Comparison of ENCODE assay signal across 23 cellular contexts in genomic region chr9:99389087-99390033, GRCh38.
A peak's percentile ranks its signal among the peaks of the same experiment; 100 is the strongest.
DNase-seq lines count a peak whose midpoint lies in the region; ATAC-seq and TF ChIP-seq lines count a peak whose summit lies in the region.
"Had no signal": no experiment of that assay in that cellular context is flagged by ENCODE, and none has a peak within 500 bp of the region (broad histone marks: within the 10 kb centered on the region; RNA-seq: fewer than 3 reads in every experiment).

No MANE protein-coding gene starts in this region.

- intact Hi-C loops in activated naive CD4-positive, alpha-beta T cell treated with anti-CD3 and anti-CD28 coated beads for 36 hours (cut with micrococcal nuclease), result no loop called here

- TF ChIP-seq CTCF in HEK293 (tag by site-specific recombination; IDR thresholded peaks at IDR 0.05), result no peak
- no peak for TF ChIP-seq CTCF in RWPE1 (conservative IDR thresholded peaks at IDR 0.05; ENCODE audit: low read depth)
- TF ChIP-seq CTCF in epithelial cell of esophagus (IDR thresholded peaks at IDR 0.05; ENCODE audit: insufficient read depth, low read depth, low read length, missing control alignments), result no peak

- H3K27me3 Mint-ChIP-seq in activated naive CD4-positive, alpha-beta T cell treated with anti-CD3 and anti-CD28 coated beads for 36 hours (ENCODE audit: low read depth), result no peaks in the 10 kb centered on the region

- H3K27ac Mint-ChIP-seq in activated naive CD4-positive, alpha-beta T cell treated with anti-CD3 and anti-CD28 coated beads for 36 hours, result no peak overlapping the region
- H3K27ac Mint-ChIP-seq: activated naive CD8-positive, alpha-beta T cell treated with anti-CD3 and anti-CD28 coated beads, Interleukin-2, amount 10 ng/mL, durations not matched to agents 7 days and 5 days; activated T-helper 2 cell treated with anti-CD3 and anti-CD28 coated beads, Interferon-gamma antibody, Interleukin-2, Interleukin-4, amounts not matched to agents 10 μg/mL and 5 μg/mL and 100 μg/mL, durations not matched to agents 14 hours and 24 hours and 36 hours; CD8-positive, alpha-beta T cell; nephron progenitor cell; stimulated activated effector memory CD8-positive, alpha-beta T cell treated with anti-CD3 and anti-CD28 coated beads, Interleukin-12 subunit alpha, Interleukin-12 subunit beta, amount 100 ng/mL, for 72 hours; T-helper 17 cell had no signal

- H3K4me1 Mint-ChIP-seq in activated naive CD4-positive, alpha-beta T cell treated with anti-CD3 and anti-CD28 coated beads for 36 hours (ENCODE audit: low read depth), result no peaks in the 10 kb centered on the region
- H3K4me1 Mint-ChIP-seq: activated naive CD8-positive, alpha-beta T cell treated with anti-CD3 and anti-CD28 coated beads, Interleukin-2, amount 10 ng/mL, durations not matched to agents 7 days and 5 days; nephron progenitor cell; stimulated activated effector memory CD8-positive, alpha-beta T cell treated with anti-CD3 and anti-CD28 coated beads, Interleukin-12 subunit alpha, Interleukin-12 subunit beta, amount 100 ng/mL, for 72 hours; T-helper 17 cell had no signal

- no peaks in the 10 kb centered on the region for H3K36me3 Mint-ChIP-seq in activated naive CD4-positive, alpha-beta T cell treated with anti-CD3 and anti-CD28 coated beads for 36 hours (ENCODE audit: low read depth)
- H3K36me3 Mint-ChIP-seq: activated naive CD8-positive, alpha-beta T cell treated with anti-CD3 and anti-CD28 coated beads, Interleukin-2, amount 10 ng/mL, durations not matched to agents 7 days and 5 days; CD8-positive, alpha-beta T cell; stimulated activated effector memory CD8-positive, alpha-beta T cell treated with anti-CD3 and anti-CD28 coated beads, Interleukin-12 subunit alpha, Interleukin-12 subunit beta, amount 100 ng/mL, for 72 hours had no signal

- POLR2A ChIA-PET in HEK293 (lab: Yijun Ruan, JAX), result no interaction called here
- POLR2A ChIA-PET in RWPE1 (lab: Yijun Ruan, JAX; ENCODE audit: low non-redundant PET), result no interaction called here

- H3K4me3 ChIP-seq in HEK293 (ENCODE audit: low read depth, low read length), result no peak overlapping the region
- no peak overlapping the region for H3K4me3 ChIP-seq in epithelial cell of esophagus (ENCODE audit: low read length)
- H3K4me3 ChIP-seq: mucosa of descending colon, SJSA1, testis had no signal

- no peaks in the 10 kb centered on the region for H3K4me1 ChIP-seq in HEK293 (ENCODE audit: control insufficient read depth, insufficient read depth, low read length)
- H3K4me1 ChIP-seq: testis had no signal

- H3K27ac ChIP-seq in HEK293 (ENCODE audit: extremely low read depth, low read depth, low read length) (no peak overlapping the region), RWPE1 (peak overlapping the region; percentile 44)
- H3K27ac ChIP-seq: SJSA1, testis had no signal

- H3K9me3 Mint-ChIP-seq in activated naive CD4-positive, alpha-beta T cell treated with anti-CD3 and anti-CD28 coated beads for 36 hours, result no peaks in the 10 kb centered on the region
- H3K9me3 Mint-ChIP-seq: activated naive CD8-positive, alpha-beta T cell treated with anti-CD3 and anti-CD28 coated beads, Interleukin-2, amount 10 ng/mL, durations not matched to agents 7 days and 5 days; activated T-helper 2 cell treated with anti-CD3 and anti-CD28 coated beads, Interferon-gamma antibody, Interleukin-2, Interleukin-4, amounts not matched to agents 10 μg/mL and 5 μg/mL and 100 μg/mL, durations not matched to agents 14 hours and 24 hours and 36 hours; CD8-positive, alpha-beta T cell; nephron progenitor cell; stimulated activated effector memory CD8-positive, alpha-beta T cell treated with anti-CD3 and anti-CD28 coated beads, Interleukin-12 subunit alpha, Interleukin-12 subunit beta, amount 100 ng/mL, for 72 hours had no signal

- no peaks in the 10 kb centered on the region for H3K9me3 ChIP-seq in HEK293 (ENCODE audit: control insufficient read depth, insufficient read depth, low read depth, low read length)
- H3K9me3 ChIP-seq: mucosa of descending colon, SJSA1, testis had no signal

- no peak overlapping the region for H3K4me3 Mint-ChIP-seq in activated naive CD4-positive, alpha-beta T cell treated with anti-CD3 and anti-CD28 coated beads for 36 hours
- H3K4me3 Mint-ChIP-seq: activated naive CD8-positive, alpha-beta T cell treated with anti-CD3 and anti-CD28 coated beads, Interleukin-2, amount 10 ng/mL, durations not matched to agents 7 days and 5 days; CD8-positive, alpha-beta T cell; nephron progenitor cell; stimulated activated effector memory CD8-positive, alpha-beta T cell treated with anti-CD3 and anti-CD28 coated beads, Interleukin-12 subunit alpha, Interleukin-12 subunit beta, amount 100 ng/mL, for 72 hours; T-helper 17 cell had no signal

- ATAC-seq in GM21786 (IDR thresholded peaks at IDR 0.05; ENCODE audit: unreplicated experiment) (no peak), GM21717 (IDR thresholded peaks at IDR 0.05; ENCODE audit: unreplicated experiment) (no peak)
- ATAC-seq: CD8-positive, alpha-beta T cell; left ventricle myocardium superior; mucosa of descending colon; Panc1; stimulated activated effector memory CD8-positive, alpha-beta T cell treated with anti-CD3 and anti-CD28 coated beads, Interleukin-12 subunit alpha, Interleukin-12 subunit beta, amount 100 ng/mL, for 72 hours; T-helper 17 cell had no signal

- CTCF ChIA-PET in HEK293 (lab: Yijun Ruan, JAX) (no interaction called here), RWPE1 (lab: Yijun Ruan, JAX) (interaction anchor here (0.6 kb wide), 1 partner anchor 86 kb away, joined by 3 read pairs; no protein-coding TSS in a partner anchor)
- CTCF ChIA-PET in activated naive CD4-positive, alpha-beta T cell treated with anti-CD3 and anti-CD28 coated beads for 36 hours (lab: Charles Lee), result no interaction called here

- H3K36me3 ChIP-seq in HEK293 (ENCODE audit: control insufficient read depth in 2 of 2, insufficient read depth in 1 of 2, low read length in 2 of 2), result no peaks in the 10 kb centered on the region
- H3K36me3 ChIP-seq: SJSA1 had no signal

- peak; percentile 94 for DNase-seq in RWPE1 (ENCODE audit: low spot score)
- DNase-seq in epithelial cell of esophagus (ENCODE audit: low read depth), result peak; percentile 92
- DNase-seq in renal cortical epithelial cell (ENCODE audit: low read depth), result peak; percentile 23
- no peak for DNase-seq in activated naive CD4-positive, alpha-beta T cell treated with anti-CD3 and anti-CD28 coated beads for 36 hours
- DNase-seq: activated CD8-positive, alpha-beta memory T cell treated with anti-CD3 and anti-CD28 coated beads, Interleukin-2, amount 50 U/mL, for 48 hours; activated naive CD8-positive, alpha-beta T cell treated with anti-CD3 and anti-CD28 coated beads, Interleukin-2, amount 10 ng/mL, durations not matched to agents 7 days and 5 days; CD8-positive, alpha-beta T cell; Karpas-422; left ventricle myocardium superior; mucosa of descending colon; NCI-H1092 treated with DMSO at 0.1 percent for 48 hours; NCI-H2081 treated with DMSO at 0.1 percent for 48 hours; NCI-H510A treated with DMSO at 0.1 percent for 48 hours; nephron progenitor cell; T-helper 17 cell; testis had no signal

TF ChIP-seq in HEK293, 187 proteins besides CTCF, POLR2A, EP300 and RAD21:
- TF ChIP-seq GLI2 (tag by site-specific recombination; IDR thresholded peaks at IDR 0.05; ENCODE audit: borderline replicate concordance, low read depth) (no peak), ZFHX2 (tag by site-specific recombination; conservative IDR thresholded peaks at IDR 0.05) (peak; percentile 80), ZNF433 (tag by site-specific recombination; IDR thresholded peaks at IDR 0.05; ENCODE audit: low read depth) (no peak), ZNF223 (tag by site-specific recombination; IDR thresholded peaks at IDR 0.05) (no peak), ZNF138 (tag by site-specific recombination; IDR thresholded peaks at IDR 0.05; ENCODE audit: borderline replicate concordance) (no peak), ZNF792 (tag by site-specific recombination; IDR thresholded peaks at IDR 0.05) (no peak), ZBTB17 (tag by site-specific recombination; IDR thresholded peaks at IDR 0.05) (no peak), EGR2 (tag by site-specific recombination; IDR thresholded peaks at IDR 0.05; ENCODE audit: low read depth) (peak; percentile 88)
TF ChIP-seq in HEK293: peak in this region for 2.
